In the genomic region with DNA sequence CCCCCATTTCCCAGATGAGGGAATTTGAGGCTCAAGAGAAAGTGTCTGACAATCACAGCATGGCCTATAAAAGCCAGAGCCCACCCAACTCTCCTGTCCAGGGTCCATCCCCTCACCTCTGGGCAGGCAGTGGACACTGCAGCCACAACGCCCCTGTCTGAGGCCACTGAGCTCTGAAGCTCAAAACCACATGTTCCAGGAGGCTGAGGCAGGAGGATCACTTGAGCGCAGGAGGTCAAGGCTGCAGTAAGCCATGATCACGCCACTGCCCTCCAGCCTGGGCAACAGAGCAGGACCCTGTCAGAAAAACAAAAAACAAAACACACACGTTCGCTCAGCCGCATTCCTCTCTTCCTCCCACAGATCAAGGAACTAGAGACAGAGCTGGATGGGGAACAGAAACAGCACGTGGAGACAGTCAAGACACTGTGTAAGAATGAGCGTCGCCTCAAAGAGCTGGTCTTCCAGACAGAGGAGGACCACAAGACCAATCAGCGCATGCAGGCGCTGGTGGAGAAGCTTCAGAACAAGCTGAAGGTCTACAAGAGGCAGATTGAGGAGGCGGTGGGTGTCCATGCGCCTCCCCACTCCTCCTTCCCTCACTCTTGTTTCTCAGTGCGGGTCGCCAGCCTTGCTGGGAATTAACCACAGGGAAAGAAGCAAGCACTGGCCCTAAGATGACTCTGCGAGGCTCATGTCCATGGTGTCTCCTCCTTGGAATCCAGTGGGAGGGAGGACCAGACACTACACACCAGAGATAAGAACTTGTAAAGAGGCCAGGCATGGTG, we compare ENCODE assay signal across 1 cellular context.
TF ChIP-seq lines count a peak whose summit lies in the region.

No MANE protein-coding gene starts in this region.

TF ChIP-seq in H1, 55 proteins besides CTCF, POLR2A, EP300 and RAD21:
- TF ChIP-seq POLR2AphosphoS5 (IDR thresholded peaks at IDR 0.05; ENCODE audit: low read depth, low read length) (no peak), TAF7 (optimal IDR thresholded peaks at IDR 0.05; ENCODE audit: borderline replicate concordance, low read depth, low read length) (no peak), MAFK (IDR thresholded peaks at IDR 0.05; ENCODE audit: low read depth, low read length) (no peak), SRF (IDR thresholded peaks at IDR 0.05; ENCODE audit: low read depth, low read length) (no peak), MAX (IDR thresholded peaks at IDR 0.05) (no peak), ZNF274 (IDR thresholded peaks at IDR 0.05; ENCODE audit: borderline replicate concordance, extremely low read depth, low read length) (no peak), TEAD4 (IDR thresholded peaks at IDR 0.05; ENCODE audit: low read depth, low read length) (no peak), USF2 (IDR thresholded peaks at IDR 0.05; ENCODE audit: low read length) (no peak), TBP (IDR thresholded peaks at IDR 0.05; ENCODE audit: low read depth, low read length) (no peak), ASH2L (IDR thresholded peaks at IDR 0.05; ENCODE audit: low read length) (no peak), POU5F1 (IDR thresholded peaks at IDR 0.05; ENCODE audit: low read depth, low read length) (no peak), RBBP5 (IDR thresholded peaks at IDR 0.05; ENCODE audit: borderline replicate concordance, low read depth, low read length) (no peak), RNF2 (IDR thresholded peaks at IDR 0.05; ENCODE audit: borderline replicate concordance, low read depth, low read length, missing control alignments, poor library complexity, severe bottlenecking) (no peak), SP1 (IDR thresholded peaks at IDR 0.05; ENCODE audit: low read depth, low read length) (no peak), CTBP2 (IDR thresholded peaks at IDR 0.05; ENCODE audit: borderline replicate concordance, insufficient read depth, insufficient read length, low read length) (no peak)
